In the genomic region with DNA sequence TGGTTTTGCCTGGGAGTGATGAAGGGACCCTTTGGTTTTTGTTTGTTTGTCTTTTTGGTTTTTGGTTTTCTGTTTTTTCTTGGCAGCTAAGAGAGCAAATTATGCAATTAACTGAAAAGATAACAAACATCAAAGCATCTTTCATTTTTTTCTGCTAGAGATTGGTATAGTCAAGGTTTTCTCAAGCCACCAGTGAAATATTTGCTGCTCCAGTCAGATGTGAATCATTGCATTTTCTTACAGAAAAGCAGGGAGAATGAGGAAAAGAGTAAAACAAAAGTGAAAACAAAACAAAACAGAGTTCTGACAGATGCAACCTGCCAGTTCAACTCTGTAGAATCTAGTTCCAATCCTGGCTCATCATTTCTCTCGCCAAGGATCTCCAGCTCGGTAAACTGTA, we compare ENCODE assay signal across 23 cellular contexts.
"Had no signal": no experiment of that assay in that cellular context is flagged by ENCODE, and none has a peak within 500 bp of the region (broad histone marks: within the 10 kb centered on the region; RNA-seq: fewer than 3 reads in every experiment).

No MANE protein-coding gene starts in this region.

- ATAC-seq: effector memory CD8-positive, alpha-beta T cell; esophagus mucosa; gastrocnemius medialis; heart right ventricle; left cardiac atrium; left lung; left ventricle myocardium superior; lower lobe of right lung; mucosa of descending colon; naive thymus-derived CD8-positive, alpha-beta T cell had no signal

- DNase-seq: colonic mucosa; cortex of kidney; effector CD8-positive, alpha-beta T cell; effector memory CD8-positive, alpha-beta T cell; endodermal cell; erythroblast; esophagus squamous epithelium; foreskin fibroblast; foreskin melanocyte; gastrocnemius medialis; glutamatergic neuron; head of caudate nucleus; heart right ventricle; hippocampal formation; left cardiac atrium; left lung; left ventricle myocardium superior; lower lobe of right lung; mesenchymal stem cell; mucosa of descending colon; naive B cell; naive thymus-derived CD8-positive, alpha-beta T cell had no signal
